14 cellular contexts compared by ENCODE assay signal in genomic region chr13:102197193-102197592, GRCh38.
DNase-seq lines count a peak whose midpoint lies in the region; ATAC-seq and TF ChIP-seq lines count a peak whose summit lies in the region.
"Had no signal": no experiment of that assay in that cellular context is flagged by ENCODE, and none has a peak within 500 bp of the region (broad histone marks: within the 10 kb centered on the region; RNA-seq: fewer than 3 reads in every experiment).

No MANE protein-coding gene starts in this region.

- no peak overlapping the region for H3K27ac ChIP-seq in VCaP
- H3K27ac ChIP-seq: HL-60, stomach had no signal

- DNase-seq in ELF-1 (ENCODE audit: low read depth, low spot score) = peak; percentile 32
- DNase-seq in kidney tubule cell (ENCODE audit: low spot score) = peak; percentile 23
- DNase-seq in ecto neural progenitor cell (ENCODE audit: low spot score) = no peak
- DNase-seq in stimulated activated CD4-positive, alpha-beta T cell treated with anti-CD3 and anti-CD28 coated beads, Interleukin-4, amount 100 ng/mL, for 4 hours = no peak
- no peak for DNase-seq in LoVo (ENCODE audit: low spot score)
- DNase-seq: activated naive CD4-positive, alpha-beta T cell treated with anti-CD3 and anti-CD28 coated beads for 36 hours; GF-D8; midbrain; small intestine; stomach had no signal

- TF ChIP-seq CTCF in LNCAP (IDR thresholded peaks at IDR 0.05) (peak; percentile 33; the same call in 1 of the 2 replicates), VCaP (conservative IDR thresholded peaks at IDR 0.05) (peak; percentile 42)

- no peak for ATAC-seq in HG03139 (IDR thresholded peaks at IDR 0.05; ENCODE audit: unreplicated experiment)

Comparison
In these comparisons a context has a peak if more than half of its experiments do, and no peak if none do; other contexts are left out.
1. DNase-seq: peak in ELF-1 (single experiment) and kidney tubule cell (single experiment); none in ecto neural progenitor cell (single experiment), stimulated activated CD4-positive, alpha-beta T cell treated with anti-CD3 and anti-CD28 coated beads, Interleukin-4, amount 100 ng/mL, for 4 hours (0 of 2) and LoVo (single experiment).